In genomic region chr2:11389551-11390528, GRCh38 we compare ENCODE assay signal across 11 cellular contexts. TPM values are rescaled to one million over a fixed set of nuclear protein-coding genes. Genes with fewer than 3 reads are reported as not detected.
DNase-seq lines count a peak whose midpoint lies in the region; ATAC-seq, FAIRE-seq and TF ChIP-seq lines count a peak whose summit lies in the region.
"Had no signal": no experiment of that assay in that cellular context is flagged by ENCODE, and none has a peak within 500 bp of the region (broad histone marks: within the 10 kb centered on the region; RNA-seq: fewer than 3 reads in every experiment).

No MANE protein-coding gene starts in this region.

- H3K27me3 ChIP-seq in liver (ENCODE audit: control insufficient read depth in 4 of 4, insufficient read depth in 4 of 4, low read length in 3 of 4), result no peaks in the 10 kb centered on the region
- H3K27me3 ChIP-seq: uterus had no signal

- TF ChIP-seq CTCF in liver (IDR thresholded peaks at IDR 0.05; ENCODE audit: low read depth, low read length, missing input control), result no peak

- peaks cover 22 to 40% (median 36%) of the 10 kb centered on the region in 4 donors for H3K4me1 ChIP-seq in liver (ENCODE audit: control insufficient read depth in 4 of 4, insufficient read depth in 4 of 4, low read length in 3 of 4)
- H3K4me1 ChIP-seq: uterus had no signal

- no peaks in the 10 kb centered on the region for H3K36me3 ChIP-seq in liver (ENCODE audit: control insufficient read depth in 4 of 4, insufficient read depth in 3 of 4, low read depth in 1 of 4, low read length in 3 of 4)
- H3K36me3 ChIP-seq: uterus had no signal

- no peaks in the 10 kb centered on the region for H3K36me3 Mint-ChIP-seq in activated naive CD4-positive, alpha-beta T cell treated with anti-CD3 and anti-CD28 coated beads, Interleukin-2, amount 10 ng/mL, durations not matched to agents 7 days and 5 days
- H3K36me3 Mint-ChIP-seq in activated CD4-positive, alpha-beta memory T cell treated with anti-CD3 and anti-CD28 coated beads for 36 hours, result no peaks in the 10 kb centered on the region
- H3K36me3 Mint-ChIP-seq: natural killer cell treated with Interleukin-12 subunit alpha and Interleukin-12 subunit beta and Interleukin-15 and Interleukin-18, amount 100 ng/mL, for 72 hours had no signal

- no peak overlapping the region for H3K4me3 ChIP-seq in liver (ENCODE audit: low read depth in 1 of 3, low read length in 3 of 3)
- H3K4me3 ChIP-seq: uterus had no signal

- ATAC-seq in Right ventricle myocardium superior (ENCODE audit: poor library complexity), result no peak
- ATAC-seq: natural killer cell treated with Interleukin-12 subunit alpha and Interleukin-12 subunit beta and Interleukin-15 and Interleukin-18, amount 100 ng/mL, for 72 hours had no signal

- no peak overlapping the region for H3K27ac Mint-ChIP-seq in activated naive CD4-positive, alpha-beta T cell treated with anti-CD3 and anti-CD28 coated beads, Interleukin-2, amount 10 ng/mL, durations not matched to agents 7 days and 5 days
- H3K27ac Mint-ChIP-seq in activated CD4-positive, alpha-beta memory T cell treated with anti-CD3 and anti-CD28 coated beads for 36 hours, result no peak overlapping the region
- H3K27ac Mint-ChIP-seq: natural killer cell treated with Interleukin-12 subunit alpha and Interleukin-12 subunit beta and Interleukin-15 and Interleukin-18, amount 100 ng/mL, for 72 hours had no signal

- peak; percentile 70 for DNase-seq in cardiac septum (ENCODE audit: low spot score)
- DNase-seq in Right ventricle myocardium superior, result no peak
- peak; percentile 92 for DNase-seq in dedifferentiated amniotic fluid mesenchymal stem cell (ENCODE audit: extremely low spot score)
- DNase-seq in urothelium cell line (ENCODE audit: low spot score), result peak; percentile 77
- no peak for DNase-seq in NCI-H82 treated with DMSO at 0.1 percent for 48 hours (lab: John Stamatoyannopoulos, UW; ENCODE audit: unreplicated experiment)
- no peak for DNase-seq in activated naive CD4-positive, alpha-beta T cell treated with anti-CD3 and anti-CD28 coated beads, Interleukin-2, amount 10 ng/mL, durations not matched to agents 7 days and 5 days
- DNase-seq in activated CD4-positive, alpha-beta memory T cell treated with anti-CD3 and anti-CD28 coated beads for 36 hours, result no peak
- DNase-seq: KG1, uterus had no signal

- POLR2A ChIA-PET in activated CD4-positive, alpha-beta memory T cell treated with anti-CD3 and anti-CD28 coated beads for 36 hours (lab: Charles Lee), result no interaction called here

- H3K9me3 ChIP-seq in liver (ENCODE audit: control insufficient read depth in 4 of 4, low read length in 3 of 4), result no peaks in the 10 kb centered on the region
- H3K9me3 ChIP-seq: uterus had no signal

- CTCF ChIA-PET in activated naive CD4-positive, alpha-beta T cell treated with anti-CD3 and anti-CD28 coated beads, Interleukin-2, amount 10 ng/mL, durations not matched to agents 7 days and 5 days (lab: Charles Lee), result no interaction called here
- CTCF ChIA-PET in activated CD4-positive, alpha-beta memory T cell treated with anti-CD3 and anti-CD28 coated beads for 36 hours (lab: Charles Lee), result interaction anchor here (1.1 kb wide), 1 partner anchor 57 kb away, joined by 3 read pairs; no protein-coding TSS in a partner anchor

- H3K4me3 Mint-ChIP-seq in activated naive CD4-positive, alpha-beta T cell treated with anti-CD3 and anti-CD28 coated beads, Interleukin-2, amount 10 ng/mL, durations not matched to agents 7 days and 5 days, result no peak overlapping the region
- H3K4me3 Mint-ChIP-seq in activated CD4-positive, alpha-beta memory T cell treated with anti-CD3 and anti-CD28 coated beads for 36 hours, result no peak overlapping the region
- H3K4me3 Mint-ChIP-seq: natural killer cell treated with Interleukin-12 subunit alpha and Interleukin-12 subunit beta and Interleukin-15 and Interleukin-18, amount 100 ng/mL, for 72 hours had no signal

- FAIRE-seq in urothelium cell line (lab: Jason Lieb, UNC), result no peak

- H3K27ac ChIP-seq in liver (ENCODE audit: low read depth in 1 of 2, low read length in 2 of 2), result peak overlapping the region; percentile 16 to 63
- H3K27ac ChIP-seq: uterus had no signal

- 41% methylated on average over 20 of the region's 20 CpGs for WGBS in liver

- TF ChIP-seq RAD21 in liver (IDR thresholded peaks at IDR 0.05), result peak; percentile 51 to 57

- H3K9me3 Mint-ChIP-seq in activated naive CD4-positive, alpha-beta T cell treated with anti-CD3 and anti-CD28 coated beads, Interleukin-2, amount 10 ng/mL, durations not matched to agents 7 days and 5 days, result no peaks in the 10 kb centered on the region
- H3K9me3 Mint-ChIP-seq in activated CD4-positive, alpha-beta memory T cell treated with anti-CD3 and anti-CD28 coated beads for 36 hours, result no peaks in the 10 kb centered on the region
- H3K9me3 Mint-ChIP-seq: natural killer cell treated with Interleukin-12 subunit alpha and Interleukin-12 subunit beta and Interleukin-15 and Interleukin-18, amount 100 ng/mL, for 72 hours had no signal

- H3K4me1 Mint-ChIP-seq in activated naive CD4-positive, alpha-beta T cell treated with anti-CD3 and anti-CD28 coated beads, Interleukin-2, amount 10 ng/mL, durations not matched to agents 7 days and 5 days, result no peaks in the 10 kb centered on the region
- no peaks in the 10 kb centered on the region for H3K4me1 Mint-ChIP-seq in activated CD4-positive, alpha-beta memory T cell treated with anti-CD3 and anti-CD28 coated beads for 36 hours (ENCODE audit: low read depth)

- peaks cover 4% of the 10 kb centered on the region for H3K27me3 Mint-ChIP-seq in activated naive CD4-positive, alpha-beta T cell treated with anti-CD3 and anti-CD28 coated beads, Interleukin-2, amount 10 ng/mL, durations not matched to agents 7 days and 5 days
- peaks cover 2% of the 10 kb centered on the region for H3K27me3 Mint-ChIP-seq in activated CD4-positive, alpha-beta memory T cell treated with anti-CD3 and anti-CD28 coated beads for 36 hours

- intact Hi-C loops in cardiac septum (cut with DNase I) (no loop called here), Right ventricle myocardium superior (cut with DNase I) (no loop called here)
- intact Hi-C loops in activated CD4-positive, alpha-beta memory T cell treated with anti-CD3 and anti-CD28 coated beads for 36 hours (cut with micrococcal nuclease), result no loop called here

- no peak overlapping the region for H3K9ac ChIP-seq in liver (ENCODE audit: low read depth in 1 of 2, low read length in 2 of 2)

TF ChIP-seq in liver, 16 proteins besides CTCF, POLR2A, EP300 and RAD21 (continues in another document):
- TF ChIP-seq EGR1 (IDR thresholded peaks at IDR 0.05; ENCODE audit: low read depth in 2 of 2), result peak; percentile 39 to 43
- peak; percentile 39 for TF ChIP-seq FOXA1 (IDR thresholded peaks at IDR 0.05)
- peak; percentile 92 for TF ChIP-seq YY1 (IDR thresholded peaks at IDR 0.05)
- peak; percentile 84 for TF ChIP-seq SP1 (IDR thresholded peaks at IDR 0.05)
- TF ChIP-seq GABPA (IDR thresholded peaks at IDR 0.05 in 1 of 2, conservative IDR thresholded peaks at IDR 0.05 in 1 of 2), result no peak
- TF ChIP-seq ATF3 (IDR thresholded peaks at IDR 0.05), result peak; percentile 76
- TF ChIP-seq NR2F2 (IDR thresholded peaks at IDR 0.05), result peak; percentile 59
- TF ChIP-seq RXRA (IDR thresholded peaks at IDR 0.05), result peak; percentile 78 to 86
- peak; percentile 68 to 69 for TF ChIP-seq HNF4A (conservative IDR thresholded peaks at IDR 0.05)
- peak; percentile 72 for TF ChIP-seq MAX (IDR thresholded peaks at IDR 0.05)
- no peak for TF ChIP-seq FOXA2 (IDR thresholded peaks at IDR 0.05)
- peak; percentile 55 to 61 for TF ChIP-seq JUND (IDR thresholded peaks at IDR 0.05)
- TF ChIP-seq TAF1 (conservative IDR thresholded peaks at IDR 0.05), result no peak
- peak; percentile 69 for TF ChIP-seq REST (IDR thresholded peaks at IDR 0.05)
- TF ChIP-seq HNF4G (IDR thresholded peaks at IDR 0.05), result no peak

RNA-seq across cellular contexts. Expression of gene ROCK2, which starts 45.4 kb away (rescaled TPM):
- 48.6 TPM for total RNA-seq in cardiac septum
- total RNA-seq in Right ventricle myocardium superior, result 31.5 TPM
- 10 to 100 TPM; 16.1 to 31.0 TPM for total RNA-seq in liver
- polyA plus RNA-seq in liver, result 1 to 10 TPM; 5.3 to 8.3 TPM
- 10 to 100 TPM; 16.6 to 19.2 TPM for total RNA-seq in activated CD4-positive, alpha-beta memory T cell treated with anti-CD3 and anti-CD28 coated beads for 36 hours

Comparison
In these comparisons a context has a peak if more than half of its experiments do, and no peak if none do; other contexts are left out.
1. DNase-seq: peak in cardiac septum (single experiment), dedifferentiated amniotic fluid mesenchymal stem cell (single experiment) and urothelium cell line (single experiment); none in Right ventricle myocardium superior (single experiment), NCI-H82 treated with DMSO at 0.1 percent for 48 hours (single experiment), activated naive CD4-positive, alpha-beta T cell treated with anti-CD3 and anti-CD28 coated beads, Interleukin-2, amount 10 ng/mL, durations not matched to agents 7 days and 5 days (single experiment) and activated CD4-positive, alpha-beta memory T cell treated with anti-CD3 and anti-CD28 coated beads for 36 hours (single experiment).